1 cellular context compared by ENCODE assay signal in genomic region chr1:116911779-116912469, GRCh38.
TF ChIP-seq lines count a peak whose summit lies in the region.

No MANE protein-coding gene starts in this region.

TF ChIP-seq in HCT116, 20 proteins besides CTCF, POLR2A, EP300 and RAD21 (continued from another document):
- TF ChIP-seq, protein P1, sequence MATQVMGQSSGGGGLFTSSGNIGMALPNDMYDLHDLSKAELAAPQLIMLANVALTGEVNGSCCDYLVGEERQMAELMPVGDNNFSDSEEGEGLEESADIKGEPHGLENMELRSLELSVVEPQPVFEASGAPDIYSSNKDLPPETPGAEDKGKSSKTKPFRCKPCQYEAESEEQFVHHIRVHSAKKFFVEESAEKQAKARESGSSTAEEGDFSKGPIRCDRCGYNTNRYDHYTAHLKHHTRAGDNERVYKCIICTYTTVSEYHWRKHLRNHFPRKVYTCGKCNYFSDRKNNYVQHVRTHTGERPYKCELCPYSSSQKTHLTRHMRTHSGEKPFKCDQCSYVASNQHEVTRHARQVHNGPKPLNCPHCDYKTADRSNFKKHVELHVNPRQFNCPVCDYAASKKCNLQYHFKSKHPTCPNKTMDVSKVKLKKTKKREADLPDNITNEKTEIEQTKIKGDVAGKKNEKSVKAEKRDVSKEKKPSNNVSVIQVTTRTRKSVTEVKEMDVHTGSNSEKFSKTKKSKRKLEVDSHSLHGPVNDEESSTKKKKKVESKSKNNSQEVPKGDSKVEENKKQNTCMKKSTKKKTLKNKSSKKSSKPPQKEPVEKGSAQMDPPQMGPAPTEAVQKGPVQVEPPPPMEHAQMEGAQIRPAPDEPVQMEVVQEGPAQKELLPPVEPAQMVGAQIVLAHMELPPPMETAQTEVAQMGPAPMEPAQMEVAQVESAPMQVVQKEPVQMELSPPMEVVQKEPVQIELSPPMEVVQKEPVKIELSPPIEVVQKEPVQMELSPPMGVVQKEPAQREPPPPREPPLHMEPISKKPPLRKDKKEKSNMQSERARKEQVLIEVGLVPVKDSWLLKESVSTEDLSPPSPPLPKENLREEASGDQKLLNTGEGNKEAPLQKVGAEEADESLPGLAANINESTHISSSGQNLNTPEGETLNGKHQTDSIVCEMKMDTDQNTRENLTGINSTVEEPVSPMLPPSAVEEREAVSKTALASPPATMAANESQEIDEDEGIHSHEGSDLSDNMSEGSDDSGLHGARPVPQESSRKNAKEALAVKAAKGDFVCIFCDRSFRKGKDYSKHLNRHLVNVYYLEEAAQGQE (IDR thresholded peaks at IDR 0.05; ENCODE audit: low read depth), result no peak
- TF ChIP-seq CEBPB (IDR thresholded peaks at IDR 0.05; ENCODE audit: low read depth) (no peak), EZH2phosphoT487 (IDR thresholded peaks at IDR 0.05; ENCODE audit: borderline replicate concordance) (no peak), EZH2 (IDR thresholded peaks at IDR 0.05) (no peak)
